1 cellular context compared by ENCODE assay signal in genomic region chr6:28266962-28267694, GRCh38.
TF ChIP-seq lines count a peak whose summit lies in the region.

Gene ZSCAN26, plus strand, starts transcription at chr6:28267143. Its CDS starts 4,777 bp downstream, at chr6:28271920.

TF ChIP-seq in HepG2, 621 proteins besides CTCF, POLR2A, EP300 and RAD21 (continued from another document and continues in another):
- TF ChIP-seq ZNF576 (CRISPR knock-in tag; IDR thresholded peaks at IDR 0.05) (no peak), ZKSCAN5 (CRISPR knock-in tag; IDR thresholded peaks at IDR 0.05) (no peak), SKI (IDR thresholded peaks at IDR 0.05; ENCODE audit: partially characterized antibody) (peak; percentile 18), KLF15 (CRISPR knock-in tag; IDR thresholded peaks at IDR 0.05; ENCODE audit: borderline replicate concordance) (peak; percentile 64; the same call in 1 of the 2 replicates), NCOA1 (CRISPR knock-in tag; IDR thresholded peaks at IDR 0.05) (peak; percentile 72; the same call in 1 of the 2 replicates), ELF1 (CRISPR knock-in tag; IDR thresholded peaks at IDR 0.05) (peak; percentile 78), LRRFIP1 (CRISPR knock-in tag; conservative IDR thresholded peaks at IDR 0.05) (0 out of 2 replicates have a peak, but pooled peaks have one; percentile 40), ZNF367 (CRISPR knock-in tag; IDR thresholded peaks at IDR 0.05; ENCODE audit: borderline replicate concordance) (no peak; the same call in 1 of the 2 replicates), ZNF10 (CRISPR knock-in tag; IDR thresholded peaks at IDR 0.05; ENCODE audit: borderline replicate concordance, low read depth) (no peak), TEAD2 (CRISPR knock-in tag; IDR thresholded peaks at IDR 0.05) (no peak), ZBTB46 (CRISPR knock-in tag; IDR thresholded peaks at IDR 0.05; ENCODE audit: borderline replicate concordance) (no peak), MTA1 (CRISPR knock-in tag; IDR thresholded peaks at IDR 0.05; ENCODE audit: borderline replicate concordance) (peak; percentile 85; the same call in 1 of the 2 replicates), ZNF280B (CRISPR knock-in tag; IDR thresholded peaks at IDR 0.05; ENCODE audit: borderline replicate concordance) (peak; percentile 97), DZIP1 (CRISPR knock-in tag; IDR thresholded peaks at IDR 0.05) (0 out of 2 replicates have a peak, but pooled peaks have one; percentile 34), ZFP36L2 (CRISPR knock-in tag; IDR thresholded peaks at IDR 0.05) (peak; percentile 83; the same call in 1 of the 2 replicates), ZNF788 (CRISPR knock-in tag; IDR thresholded peaks at IDR 0.05; ENCODE audit: borderline replicate concordance) (peak; percentile 65; the same call in 1 of the 2 replicates), ZBTB42 (CRISPR knock-in tag; IDR thresholded peaks at IDR 0.05) (0 out of 2 replicates have a peak, but pooled peaks have one; percentile 47), ZNF792 (CRISPR knock-in tag; IDR thresholded peaks at IDR 0.05) (peak; percentile 57; the same call in 1 of the 2 replicates), ZNF282 (IDR thresholded peaks at IDR 0.05; ENCODE audit: partially characterized antibody) (no peak), ZNF770 (CRISPR knock-in tag; IDR thresholded peaks at IDR 0.05) (no peak), ZBTB40 (IDR thresholded peaks at IDR 0.05) (0 out of 2 replicates have a peak, but pooled peaks have one; percentile 6), ZBTB40 (CRISPR knock-in tag; IDR thresholded peaks at IDR 0.05) (peak; percentile 77), ATF5 (CRISPR knock-in tag; IDR thresholded peaks at IDR 0.05; ENCODE audit: low read depth) (peak; percentile 62; the same call in 1 of the 2 replicates), HMGXB4 (CRISPR knock-in tag; IDR thresholded peaks at IDR 0.05; ENCODE audit: borderline replicate concordance in 1 of 2, low read depth in 1 of 2) (peak; percentile 94 to 97; a peak in 3 of 4 replicates), AGO2 (optimal IDR thresholded peaks at IDR 0.05; ENCODE audit: low read depth, low read length) (no peak), CBX5 (CRISPR knock-in tag; IDR thresholded peaks at IDR 0.05; ENCODE audit: borderline replicate concordance) (peak; percentile 88; the same call in 1 of the 2 replicates), ZC3H4 (CRISPR knock-in tag; IDR thresholded peaks at IDR 0.05; ENCODE audit: borderline replicate concordance) (0 out of 2 replicates have a peak, but pooled peaks have one; percentile 30), POLR2AphosphoS2 (IDR thresholded peaks at IDR 0.05; ENCODE audit: low read depth, low read length) (no peak)
